ENCODE assay signal across 16 cellular contexts in genomic region chr12:93483151-93483807, GRCh38. TPM values are rescaled to one million over a fixed set of nuclear protein-coding genes. Genes with fewer than 3 reads are reported as not detected.
DNase-seq lines count a peak whose midpoint lies in the region; ATAC-seq, FAIRE-seq and TF ChIP-seq lines count a peak whose summit lies in the region.
"Had no signal": no experiment of that assay in that cellular context is flagged by ENCODE, and none has a peak within 500 bp of the region (broad histone marks: within the 10 kb centered on the region; RNA-seq: fewer than 3 reads in every experiment).

No MANE protein-coding gene starts in this region.

- CTCF ChIA-PET in MCF 10A (lab: Yijun Ruan, JAX), result interaction anchor here (0.8 to 1.2 kb wide), 5 partner anchors 11 to 619 kb away, joined by 3 to 5 read pairs (median 5); no protein-coding TSS in a partner anchor
- CTCF ChIA-PET in mammary epithelial cell (lab: Charles Lee; ENCODE audit: low non-redundant PET), result no interaction called here

- dilution Hi-C loops in mammary epithelial cell (cut with HindIII; ENCODE audit: low sequenced_read_pairs), result no loop called here

- H3K79me2 ChIP-seq in mammary epithelial cell (ENCODE audit: insufficient read depth, low read length), result no peaks in the 10 kb centered on the region
- H3K79me2 ChIP-seq in mesendoderm (ENCODE audit: control insufficient read depth, insufficient read depth, low read length), result no peaks in the 10 kb centered on the region

- no peaks in the 10 kb centered on the region for H3K27me3 ChIP-seq in mammary epithelial cell (ENCODE audit: insufficient read depth, low read length)
- H3K27me3 ChIP-seq in mesendoderm (ENCODE audit: insufficient read depth, low read length, poor library complexity), result no peaks in the 10 kb centered on the region
- H3K27me3 ChIP-seq: BLaER1 treated with 17β-estradiol and CSF1 and Interleukin-3, amounts not matched to agents 10 nM and 100 nM had no signal

- H3K4ac ChIP-seq in mesendoderm (ENCODE audit: low read depth, low read length), result no peak overlapping the region

- H2BK5ac ChIP-seq in mesendoderm (ENCODE audit: low read length), result no peak overlapping the region

- POLR2A ChIA-PET in MCF 10A (lab: Yijun Ruan, JAX), result interaction anchor here (0.6 to 2.0 kb wide), 4 partner anchors 16 to 618 kb away, joined by 3 to 9 read pairs (median 4); partner anchors contain the start of gene MRPL42

- BruUV-seq in MCF 10A (replicated peaks; lab: Mats Ljungman, UMichigan) (no TSS peak), mammary epithelial cell (replicated peaks; lab: Mats Ljungman, UMichigan) (no TSS peak)

- H3K4me3 Mint-ChIP-seq in MCF 10A (ENCODE audit: unreplicated experiment), result no peak overlapping the region
- H3K4me3 Mint-ChIP-seq: CD4-positive, CD25-positive, alpha-beta regulatory T cell had no signal

- peak; percentile 31 for FAIRE-seq in RCC 7860 (lab: Jason Lieb, UNC)
- FAIRE-seq: GM12891, GM19239 had no signal

- H3K9ac ChIP-seq in mammary epithelial cell (ENCODE audit: insufficient read depth, low read length) (no peak overlapping the region), mesendoderm (ENCODE audit: low read length) (no peak overlapping the region)
- H3K9ac ChIP-seq: BLaER1 treated with 17β-estradiol and CSF1 and Interleukin-3, amounts not matched to agents 10 nM and 100 nM had no signal

- intact Hi-C loops in MCF 10A (cut with micrococcal nuclease) (no loop called here), mammary epithelial cell (cut with micrococcal nuclease) (no loop called here), left colon (cut with DNase I, micrococcal nuclease) (no loop called here)

- peak; percentile 14 for DNase-seq in MCF 10A (ENCODE audit: unreplicated experiment)
- DNase-seq in mammary epithelial cell, result no peak
- no peak for DNase-seq in RCC 7860 (ENCODE audit: low spot score)
- peak in 1 of 2 donors; percentile 7 for DNase-seq in left colon
- no peak for DNase-seq in G401 (ENCODE audit: low spot score)
- no peak for DNase-seq in mesendoderm
- DNase-seq: 8988T; CD4-positive, CD25-positive, alpha-beta regulatory T cell; DMS53; KBM-7 had no signal

- no peaks in the 10 kb centered on the region for H3K27me3 Mint-ChIP-seq in MCF 10A (ENCODE audit: insufficient read depth, unreplicated experiment)
- H3K27me3 Mint-ChIP-seq: CD4-positive, CD25-positive, alpha-beta regulatory T cell had no signal

- H2AFZ ChIP-seq in mammary epithelial cell (ENCODE audit: low read depth, low read length), result no peak overlapping the region

- peaks cover 4% of the 10 kb centered on the region for H3K4me1 Mint-ChIP-seq in MCF 10A (ENCODE audit: insufficient read depth, unreplicated experiment)

- no peaks in the 10 kb centered on the region for H3K79me1 ChIP-seq in mesendoderm (ENCODE audit: low read length)

- H3K4me1 ChIP-seq in mammary epithelial cell (ENCODE audit: insufficient read depth, low read length), result no peaks in the 10 kb centered on the region
- no peaks in the 10 kb centered on the region for H3K4me1 ChIP-seq in mesendoderm (ENCODE audit: control insufficient read depth, low read depth, low read length)
- H3K4me1 ChIP-seq: BLaER1 treated with 17β-estradiol and CSF1 and Interleukin-3, amounts not matched to agents 10 nM and 100 nM had no signal

- no peak overlapping the region for H3K27ac Mint-ChIP-seq in MCF 10A (ENCODE audit: low read depth, unreplicated experiment)

- H3K56ac ChIP-seq in mesendoderm (ENCODE audit: low read length), result no peak overlapping the region

- H4K5ac ChIP-seq in mesendoderm (ENCODE audit: low read length), result no peak overlapping the region

- H4K8ac ChIP-seq in mesendoderm (ENCODE audit: low read depth, low read length), result no peak overlapping the region

- no peak overlapping the region for H2AK5ac ChIP-seq in mesendoderm (ENCODE audit: low read length)

- H3K18ac ChIP-seq in mesendoderm (ENCODE audit: low read length), result no peak overlapping the region

- in situ Hi-C loops in mammary epithelial cell (cut with MboI; ENCODE audit: low sequenced_read_pairs in 2 of 2), result no loop called here
- in situ Hi-C loops in G401 (cut with HindIII; ENCODE audit: low sequenced_read_pairs), result no loop called here

- no peak overlapping the region for H2BK15ac ChIP-seq in mesendoderm (replicated peaks; ENCODE audit: low read depth)

- no peak for TF ChIP-seq CTCF in MCF 10A (IDR thresholded peaks at IDR 0.05; ENCODE audit: unreplicated experiment)
- TF ChIP-seq CTCF in mammary epithelial cell (conservative IDR thresholded peaks at IDR 0.05 in 1 of 2, IDR thresholded peaks at IDR 0.05 in 1 of 2; ENCODE audit: extremely low read depth in 1 of 2, insufficient read depth in 1 of 2, low read depth in 1 of 2, low read length in 2 of 2), result no peak

- H3K36me3 Mint-ChIP-seq in MCF 10A (ENCODE audit: insufficient read depth, unreplicated experiment), result peaks cover 28% of the 10 kb centered on the region

- WGBS in mammary epithelial cell (ENCODE audit: low coverage, missing lambda C conversion rate), result 96% methylated on average over 4 of the region's 4 CpGs
- no CpG with 5 or more reads among the region's 4 CpGs for WGBS in mesendoderm (ENCODE audit: extremely low coverage, insufficient coverage, low lambda C conversion rate)

- H4K20me1 ChIP-seq in mammary epithelial cell (ENCODE audit: insufficient read depth, low read length), result no peaks in the 10 kb centered on the region

- no peaks in the 10 kb centered on the region for H3K9me3 ChIP-seq in mammary epithelial cell (replicated peaks; ENCODE audit: insufficient read depth, low read length)
- H3K9me3 ChIP-seq: BLaER1 treated with 17β-estradiol and CSF1 and Interleukin-3, amounts not matched to agents 10 nM and 100 nM had no signal

- no peak overlapping the region for H2BK120ac ChIP-seq in mesendoderm (ENCODE audit: low read depth, low read length)

- no peak overlapping the region for H3K4me3 ChIP-seq in mammary epithelial cell (replicated peaks in 1 of 3; ENCODE audit: insufficient read depth in 1 of 3, low read depth in 2 of 3, low read length in 3 of 3)
- no peak overlapping the region for H3K4me3 ChIP-seq in mesendoderm (ENCODE audit: low read length)
- H3K4me3 ChIP-seq: BLaER1 treated with 17β-estradiol and CSF1 and Interleukin-3, amounts not matched to agents 10 nM and 100 nM had no signal

- H3K9me3 Mint-ChIP-seq in MCF 10A (ENCODE audit: unreplicated experiment), result no peaks in the 10 kb centered on the region
- H3K9me3 Mint-ChIP-seq: CD4-positive, CD25-positive, alpha-beta regulatory T cell had no signal

- peaks cover 27% of the 10 kb centered on the region for H3K36me3 ChIP-seq in mammary epithelial cell (ENCODE audit: insufficient read depth, low read length)
- H3K36me3 ChIP-seq in mesendoderm (ENCODE audit: control insufficient read depth, insufficient read depth, low read length), result peaks cover 4% of the 10 kb centered on the region

- no peak overlapping the region for H3K27ac ChIP-seq in mammary epithelial cell (ENCODE audit: insufficient read depth, low read depth, low read length)
- no peak overlapping the region for H3K27ac ChIP-seq in mesendoderm (ENCODE audit: low read depth, low read length)
- H3K27ac ChIP-seq: BLaER1 treated with 17β-estradiol and CSF1 and Interleukin-3, amounts not matched to agents 10 nM and 100 nM; HL-60 had no signal

- no peak overlapping the region for H3K23ac ChIP-seq in mesendoderm (ENCODE audit: low read length)

- ATAC-seq in left colon (peak; percentile 91), GM18498 (IDR thresholded peaks at IDR 0.05; ENCODE audit: unreplicated experiment) (no peak)
- ATAC-seq: HCT116 had no signal

- H3K4me2 ChIP-seq in mammary epithelial cell (ENCODE audit: insufficient read depth, low read depth, low read length) (no peak overlapping the region), mesendoderm (ENCODE audit: low read length) (no peak overlapping the region)
- H3K4me2 ChIP-seq: BLaER1 treated with 17β-estradiol and CSF1 and Interleukin-3, amounts not matched to agents 10 nM and 100 nM had no signal

RNA-seq across cellular contexts. Expression of gene MRPL42, which starts 16.0 kb away (rescaled TPM):
- 76.9 and 90.2 TPM in 2 replicates for total RNA-seq in MCF 10A (2022)
- 10 to 100 TPM; 45.7 to 58.5 TPM for total RNA-seq in mammary epithelial cell
- 45.1 TPM for polyA plus RNA-seq in mammary epithelial cell
- polyA minus RNA-seq in mammary epithelial cell, result 43.4 TPM
- 10 to 100 TPM; 58.2 to 65.1 TPM for total RNA-seq in left colon
- 159 and 173 TPM in 2 replicates for total RNA-seq in G401 (2014; rRNA removed; shearing (Covaris generic))
- 149 TPM for polyA plus RNA-seq in mesendoderm (2013, experiment 1 of 2)
- polyA plus RNA-seq in mesendoderm (2013, experiment 2 of 2), result 153 TPM

RNA-seq across cellular contexts. Expression of gene UBE2N, which starts 41.5 kb away (rescaled TPM):
- 144 and 164 TPM in 2 replicates for total RNA-seq in MCF 10A (2022)
- 100 to 1,000 TPM in 1 of 2 donors, 10 to 100 TPM in 1; 65.5 to 137 TPM for total RNA-seq in mammary epithelial cell
- polyA plus RNA-seq in mammary epithelial cell, result 146 TPM
- 87.5 TPM for polyA minus RNA-seq in mammary epithelial cell
- 10 to 100 TPM; 73.1 to 83.5 TPM for total RNA-seq in left colon
- 116 and 119 TPM in 2 replicates for total RNA-seq in G401 (2014; rRNA removed; shearing (Covaris generic))
- polyA plus RNA-seq in mesendoderm (2013, experiment 1 of 2), result 254 TPM
- polyA plus RNA-seq in mesendoderm (2013, experiment 2 of 2), result 243 TPM
